In the genomic region with DNA sequence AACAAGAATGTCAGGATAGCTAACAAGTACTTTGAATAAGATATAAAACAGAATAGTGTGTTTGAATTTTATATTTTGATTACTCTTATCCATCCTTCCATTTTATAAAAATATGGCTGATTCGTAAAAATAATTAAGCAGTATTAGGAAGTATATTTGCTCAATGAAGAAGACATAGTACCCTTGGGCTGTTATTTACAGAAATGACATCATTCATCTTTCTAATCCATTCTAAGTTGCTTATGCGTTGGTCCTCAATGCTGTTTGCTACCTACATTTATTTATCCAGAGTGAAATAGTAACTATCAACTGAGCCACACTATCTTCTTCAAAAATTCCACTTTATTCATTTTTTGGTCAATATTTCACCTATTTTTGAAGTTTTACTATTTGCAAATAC, we compare ENCODE assay signal across 21 cellular contexts. TPM values are rescaled to one million over a fixed set of nuclear protein-coding genes. Genes with fewer than 3 reads are reported as not detected.
DNase-seq lines count a peak whose midpoint lies in the region; ATAC-seq, FAIRE-seq and TF ChIP-seq lines count a peak whose summit lies in the region.
"Had no signal": no experiment of that assay in that cellular context is flagged by ENCODE, and none has a peak within 500 bp of the region (broad histone marks: within the 10 kb centered on the region; RNA-seq: fewer than 3 reads in every experiment).

No MANE protein-coding gene starts in this region.

- no peaks in the 10 kb centered on the region for H3K36me3 ChIP-seq in HepG2 (replicated peaks in 1 of 2; ENCODE audit: control insufficient read depth in 1 of 2, insufficient read depth in 2 of 2, low read length in 2 of 2)
- H3K36me3 ChIP-seq in right lobe of liver: no peaks in the 10 kb centered on the region
- no peaks in the 10 kb centered on the region for H3K36me3 ChIP-seq in HEK293 (ENCODE audit: control insufficient read depth in 2 of 2, insufficient read depth in 1 of 2, low read length in 2 of 2)
- H3K36me3 ChIP-seq in K562 (ENCODE audit: control insufficient read depth, insufficient read depth, low read length): no peaks in the 10 kb centered on the region
- H3K36me3 ChIP-seq: HAP-1 had no signal

- H3K4me2 ChIP-seq in HepG2 (ENCODE audit: low read depth, low read length) (no peak overlapping the region), K562 (ENCODE audit: insufficient read depth, low read length) (no peak overlapping the region)

- no peak overlapping the region for H3K9ac ChIP-seq in HepG2 (ENCODE audit: insufficient read depth, low read depth, low read length)
- no peak overlapping the region for H3K9ac ChIP-seq in K562 (ENCODE audit: insufficient read depth in 1 of 2, low read depth in 2 of 2, low read length in 2 of 2)

- in situ Hi-C loops in HepG2 (cut with HindIII; ENCODE audit: extremely low pct_ligation_motif_present, low pct_unique_long_range_greater_than_20kb): no loop called here
- in situ Hi-C loops in K562 (cut with MboI): no loop called here

- no peaks in the 10 kb centered on the region for H3K9me1 ChIP-seq in K562 (ENCODE audit: control insufficient read depth, insufficient read depth, low read length)

- CTCF ChIA-PET in HepG2 (lab: Yijun Ruan, JAX; ENCODE audit: low intra/inter-chr PET ratio, low total read pairs) (no interaction called here), HEK293 (lab: Yijun Ruan, JAX) (interaction anchor here (0.9 kb wide), 1 partner anchor 960 kb away, joined by 7 read pairs; no protein-coding TSS in a partner anchor), K562 (lab: Yijun Ruan, JAX; ENCODE audit: low intra/inter-chr PET ratio) (no interaction called here)

- BruUV-seq in HepG2 (replicated peaks; lab: Mats Ljungman, UMichigan): no TSS peak
- BruUV-seq in K562 (replicated peaks; lab: Mats Ljungman, UMichigan): no TSS peak

- DNase-seq in HepG2 (ENCODE audit: low spot score) (no peak), right lobe of liver (no peak), K562 (ENCODE audit: extremely low read depth in 1 of 4, low spot score in 3 of 4) (no peak), kidney tubule cell (ENCODE audit: low spot score) (no peak)
- DNase-seq: C1 segment of cervical spinal cord; Calu3; CD4-positive, alpha-beta memory T cell; COR-L47; DMS79; EL; GDM1; GOT3 had no signal

- TF ChIP-seq CTCF in HepG2 (CRISPR knock-in tag; IDR thresholded peaks at IDR 0.05) (no peak), right lobe of liver (IDR thresholded peaks at IDR 0.05) (no peak), HEK293 (tag by site-specific recombination; IDR thresholded peaks at IDR 0.05) (no peak), K562 (IDR thresholded peaks at IDR 0.05 in 2 of 3, conservative IDR thresholded peaks at IDR 0.05 in 1 of 3; ENCODE audit: insufficient read depth in 2 of 3, low read depth in 1 of 3, low read length in 3 of 3) (no peak)

- TF ChIP-seq EP300 in HepG2 (IDR thresholded peaks at IDR 0.05; ENCODE audit: low read depth in 2 of 2, low read length in 2 of 2) (no peak), HepG2 (CRISPR knock-in tag; IDR thresholded peaks at IDR 0.05; ENCODE audit: borderline replicate concordance) (no peak), K562 (IDR thresholded peaks at IDR 0.05; ENCODE audit: low read length) (no peak)

- 16% methylated on average over 2 of the region's 2 CpGs for WGBS in HepG2 (ENCODE audit: low lambda C conversion rate)
- 45% methylated on average over 2 of the region's 2 CpGs for WGBS in right lobe of liver (ENCODE audit: insufficient coverage, low coverage, low lambda C conversion rate, missing lambda C conversion rate)
- WGBS in K562 (ENCODE audit: insufficient coverage, low coverage, missing lambda C conversion rate): 23% methylated on average over 2 of the region's 2 CpGs

- intact Hi-C loops in HepG2 (cut with micrococcal nuclease; ENCODE audit: unreplicated experiment): no loop called here
- intact Hi-C loops in right lobe of liver (cut with DNase I): no loop called here
- intact Hi-C loops in K562 (cut with micrococcal nuclease): no loop called here

- H3K27me3 ChIP-seq in HepG2 (ENCODE audit: control insufficient read depth in 1 of 2, insufficient read depth in 2 of 2, low read length in 2 of 2) (peaks cover 0 to 22% of the 10 kb centered on the region in 2 experiments; a peak in 2 of 5 replicates), right lobe of liver (peaks cover 0 to 26% of the 10 kb centered on the region in 2 donors), K562 (ENCODE audit: control insufficient read depth in 2 of 2, insufficient read depth in 2 of 2, low read length in 2 of 2) (no peaks in the 10 kb centered on the region)

- no peak for ATAC-seq in HepG2
- ATAC-seq in right lobe of liver: no peak
- no peak for ATAC-seq in K562
- ATAC-seq in HG03442 (IDR thresholded peaks at IDR 0.05; ENCODE audit: unreplicated experiment): no peak

- H4K20me1 ChIP-seq in HepG2 (ENCODE audit: insufficient read depth, low read length) (no peaks in the 10 kb centered on the region), K562 (replicated peaks; ENCODE audit: control insufficient read depth, insufficient read depth, low read length) (no peaks in the 10 kb centered on the region)

- no peak overlapping the region for H3K4me3 ChIP-seq in HepG2 (replicated peaks in 1 of 3; ENCODE audit: insufficient read depth in 1 of 3, low read depth in 2 of 3, low read length in 3 of 3)
- H3K4me3 ChIP-seq in right lobe of liver: no peak overlapping the region
- no peak overlapping the region for H3K4me3 ChIP-seq in HEK293 (ENCODE audit: low read depth, low read length)
- no peak overlapping the region for H3K4me3 ChIP-seq in K562
- H3K4me3 ChIP-seq: HAP-1 had no signal

- POLR2A ChIA-PET in HepG2 (lab: Yijun Ruan, JAX): no interaction called here
- POLR2A ChIA-PET in HEK293 (lab: Yijun Ruan, JAX): no interaction called here
- POLR2A ChIA-PET in K562 (lab: Yijun Ruan, JAX): no interaction called here

- no peak overlapping the region for H2AFZ ChIP-seq in HepG2 (ENCODE audit: low read length)
- H2AFZ ChIP-seq in K562 (ENCODE audit: low read depth, low read length): no peak overlapping the region

- H3K27ac ChIP-seq in HepG2 (ENCODE audit: extremely low read length, insufficient read depth, low read length) (no peak overlapping the region), right lobe of liver (no peak overlapping the region), HEK293 (ENCODE audit: extremely low read depth, low read depth, low read length) (no peak overlapping the region), K562 (ENCODE audit: extremely low read depth, low read depth, low read length) (no peak overlapping the region)

- no peaks in the 10 kb centered on the region for H3K79me2 ChIP-seq in HepG2 (ENCODE audit: insufficient read depth, low read length)
- no peaks in the 10 kb centered on the region for H3K79me2 ChIP-seq in K562 (ENCODE audit: control insufficient read depth, insufficient read depth, low read length)

- FAIRE-seq in HepG2 (lab: Jason Lieb, UNC) (no peak), K562 (lab: Jason Lieb, UNC) (no peak)
- FAIRE-seq: GM12891, GM18507, H54 had no signal

- TF ChIP-seq POLR2A in HepG2 (IDR thresholded peaks at IDR 0.05; ENCODE audit: insufficient read depth in 1 of 2, low read depth in 2 of 2, low read length in 2 of 2) (no peak), right lobe of liver (IDR thresholded peaks at IDR 0.05) (no peak), K562 (conservative IDR thresholded peaks at IDR 0.05) (no peak)

- H3K4me1 ChIP-seq in HepG2 (ENCODE audit: insufficient read depth, low read length) (no peaks in the 10 kb centered on the region), right lobe of liver (peaks cover 0 to 15% (median 0%) of the 10 kb centered on the region in 4 donors), HEK293 (ENCODE audit: control insufficient read depth, insufficient read depth, low read length) (no peaks in the 10 kb centered on the region), K562 (replicated peaks in 1 of 2; ENCODE audit: control insufficient read depth in 2 of 2, insufficient read depth in 2 of 2, low read length in 2 of 2) (peaks cover 3 to 12% of the 10 kb centered on the region in 2 experiments; a peak in 4 of 5 replicates)
- H3K4me1 ChIP-seq: HAP-1 had no signal

- H3K9me3 ChIP-seq in HepG2 (ENCODE audit: low read length): no peaks in the 10 kb centered on the region
- H3K9me3 ChIP-seq in right lobe of liver: no peaks in the 10 kb centered on the region
- no peaks in the 10 kb centered on the region for H3K9me3 ChIP-seq in HEK293 (ENCODE audit: control insufficient read depth, insufficient read depth, low read depth, low read length)
- H3K9me3 ChIP-seq in K562 (replicated peaks; ENCODE audit: control insufficient read depth, insufficient read depth, low read depth, low read length): no peaks in the 10 kb centered on the region
- H3K9me3 ChIP-seq: HAP-1 had no signal

- TF ChIP-seq RAD21 in HepG2 (CRISPR knock-in tag; IDR thresholded peaks at IDR 0.05) (no peak), K562 (CRISPR knock-in tag; conservative IDR thresholded peaks at IDR 0.05 in 1 of 2, IDR thresholded peaks at IDR 0.05 in 1 of 2) (no peak)

RNA-seq across cellular contexts. Expression of gene ZNF804B, which starts 2.1 kb away (rescaled TPM):
- total RNA-seq in HepG2 (2016; rRNA removed; fragmentation: Illumina TruSeq; extraction: Trizol): not detected in 2 replicates
- not detected in 2 replicates for total RNA-seq in HepG2 (2016; cell fraction: cytosol; rRNA removed; fragmentation: Illumina TruSeq; extraction: Trizol; ENCODE audit: low read depth)
- not detected in 2 replicates for total RNA-seq in HepG2 (2016; cell fraction: insoluble cytoplasmic fraction; rRNA removed; fragmentation: Illumina TruSeq; extraction: Trizol)
- not detected in 2 replicates for total RNA-seq in HepG2 (2016; cell fraction: membrane; rRNA removed; fragmentation: Illumina TruSeq; extraction: Trizol)
- total RNA-seq in HepG2 (2016; cell fraction: nucleus; rRNA removed; fragmentation: Illumina TruSeq; extraction: Trizol): not detected in 2 replicates
- polyA plus RNA-seq in HepG2 (2011; rRNA removed): not detected in 2 replicates
- polyA plus RNA-seq in HepG2 (2011; cell fraction: cytosol; rRNA removed): not detected in 2 replicates
- polyA plus RNA-seq in HepG2 (2011; cell fraction: nucleus; rRNA removed): not detected in 2 replicates
- polyA plus RNA-seq in HepG2 (2012): not detected in 2 replicates
- polyA plus RNA-seq in HepG2 (2016; cell fraction: cytosol; fragmentation: Illumina TruSeq; extraction: Trizol; ENCODE audit: low read depth): not detected in 2 replicates
- polyA plus RNA-seq in HepG2 (2016; cell fraction: insoluble cytoplasmic fraction; fragmentation: Illumina TruSeq; extraction: Trizol; ENCODE audit: low read depth): not detected in 2 replicates
- polyA plus RNA-seq in HepG2 (2016; cell fraction: membrane; fragmentation: Illumina TruSeq; extraction: Trizol; ENCODE audit: low read depth): not detected in 2 replicates
- not detected in 2 replicates for polyA plus RNA-seq in HepG2 (2016; cell fraction: nucleus; fragmentation: Illumina TruSeq; extraction: Trizol; ENCODE audit: insufficient read depth, low read depth)
- polyA minus RNA-seq in HepG2 (2011; rRNA and poly(A)+ RNA removed; ENCODE audit: low replicate concordance): not detected in 2 replicates
- polyA minus RNA-seq in HepG2 (2011; cell fraction: cytosol; rRNA and poly(A)+ RNA removed): not detected in 2 replicates
- polyA minus RNA-seq in HepG2 (2011; cell fraction: nucleus; rRNA and poly(A)+ RNA removed): not detected in 2 replicates
- total RNA-seq in right lobe of liver: not detected
- 0.09 TPM in 1 of 2 replicates, not detected in the other for total RNA-seq in K562 (2011; cell fraction: chromatin; rRNA removed; ENCODE audit: low replicate concordance)
- total RNA-seq in K562 (2011; cell fraction: nucleolus; rRNA removed): under 0.01 TPM in 1 of 2 replicates, not detected in the other
- not detected in 2 replicates for total RNA-seq in K562 (2011; cell fraction: nucleoplasm; rRNA removed)
- 0.08 and 0.09 TPM in 2 replicates for total RNA-seq in K562 (2014; rRNA removed)
- 0.03 TPM in 1 of 2 replicates, not detected in the other for total RNA-seq in K562 (2014; rRNA removed; fragmentation: Illumina TruSeq; extraction: Trizol)
- 0.22 and 0.23 TPM in 2 replicates for total RNA-seq in K562 (2015; rRNA removed; fragmentation: Illumina TruSeq; extraction: Trizol)
- 0.04 and 0.07 TPM in 2 replicates for total RNA-seq in K562 (2021)
- not detected in 2 replicates for polyA plus RNA-seq in K562 (2011; rRNA removed)
- not detected in 2 replicates for polyA plus RNA-seq in K562 (2011; cell fraction: cytosol; rRNA removed)
- 0.20 TPM in 1 of 2 replicates, not detected in the other for polyA plus RNA-seq in K562 (2011; cell fraction: nucleus; rRNA removed)
- 0.08 and 0.12 TPM in 2 replicates for polyA plus RNA-seq in K562 (2012)
- not detected in 2 replicates for polyA plus RNA-seq in K562 (2014; fragmentation: Illumina TruSeq; extraction: Trizol)
- not detected for polyA plus RNA-seq in K562 (2014; fragmentation: Nextera tagmentation; extraction: Ambion mirVana)
- polyA plus RNA-seq in K562 (2014; rRNA removed): not detected in 2 replicates
- 0.07 TPM in 1 of 2 replicates, not detected in the other for polyA minus RNA-seq in K562 (2011; rRNA and poly(A)+ RNA removed)
- polyA minus RNA-seq in K562 (2011; cell fraction: cytosol; rRNA and poly(A)+ RNA removed): not detected in 2 replicates
- polyA minus RNA-seq in K562 (2011; cell fraction: nucleus; rRNA and poly(A)+ RNA removed): 0.13 TPM in 1 of 2 replicates, not detected in the other
- total RNA-seq: A172; A673; Calu3; CD4-positive, alpha-beta memory T cell had no signal
- polyA plus RNA-seq: BJ; CD4-positive, alpha-beta memory T cell had no signal

RNA-seq across cellular contexts. Expression of gene TEX47, which starts 38.2 kb away (rescaled TPM):
- not detected in 2 replicates for total RNA-seq in HepG2 (2016; rRNA removed; fragmentation: Illumina TruSeq; extraction: Trizol)
- not detected in 2 replicates for total RNA-seq in HepG2 (2016; cell fraction: cytosol; rRNA removed; fragmentation: Illumina TruSeq; extraction: Trizol; ENCODE audit: low read depth)
- total RNA-seq in HepG2 (2016; cell fraction: insoluble cytoplasmic fraction; rRNA removed; fragmentation: Illumina TruSeq; extraction: Trizol): not detected in 2 replicates
- not detected in 2 replicates for total RNA-seq in HepG2 (2016; cell fraction: membrane; rRNA removed; fragmentation: Illumina TruSeq; extraction: Trizol)
- total RNA-seq in HepG2 (2016; cell fraction: nucleus; rRNA removed; fragmentation: Illumina TruSeq; extraction: Trizol): not detected in 2 replicates
- polyA plus RNA-seq in HepG2 (2011; rRNA removed): not detected in 2 replicates
- polyA plus RNA-seq in HepG2 (2011; cell fraction: cytosol; rRNA removed): not detected in 2 replicates
- polyA plus RNA-seq in HepG2 (2011; cell fraction: nucleus; rRNA removed): not detected in 2 replicates
- not detected in 2 replicates for polyA plus RNA-seq in HepG2 (2012)
- polyA plus RNA-seq in HepG2 (2016; cell fraction: cytosol; fragmentation: Illumina TruSeq; extraction: Trizol; ENCODE audit: low read depth): not detected in 2 replicates
- not detected in 2 replicates for polyA plus RNA-seq in HepG2 (2016; cell fraction: insoluble cytoplasmic fraction; fragmentation: Illumina TruSeq; extraction: Trizol; ENCODE audit: low read depth)
- not detected in 2 replicates for polyA plus RNA-seq in HepG2 (2016; cell fraction: membrane; fragmentation: Illumina TruSeq; extraction: Trizol; ENCODE audit: low read depth)
- polyA plus RNA-seq in HepG2 (2016; cell fraction: nucleus; fragmentation: Illumina TruSeq; extraction: Trizol; ENCODE audit: insufficient read depth, low read depth): not detected in 2 replicates
- not detected in 2 replicates for polyA minus RNA-seq in HepG2 (2011; rRNA and poly(A)+ RNA removed; ENCODE audit: low replicate concordance)
- not detected in 2 replicates for polyA minus RNA-seq in HepG2 (2011; cell fraction: cytosol; rRNA and poly(A)+ RNA removed)
- not detected in 2 replicates for polyA minus RNA-seq in HepG2 (2011; cell fraction: nucleus; rRNA and poly(A)+ RNA removed)
- total RNA-seq in right lobe of liver: not detected
- not detected in 2 replicates for total RNA-seq in K562 (2011; cell fraction: chromatin; rRNA removed; ENCODE audit: low replicate concordance)
- total RNA-seq in K562 (2011; cell fraction: nucleolus; rRNA removed): not detected in 2 replicates
- not detected in 2 replicates for total RNA-seq in K562 (2011; cell fraction: nucleoplasm; rRNA removed)
- total RNA-seq in K562 (2014; rRNA removed): not detected in 2 replicates
- total RNA-seq in K562 (2014; rRNA removed; fragmentation: Illumina TruSeq; extraction: Trizol): not detected in 2 replicates
- not detected in 2 replicates for total RNA-seq in K562 (2015; rRNA removed; fragmentation: Illumina TruSeq; extraction: Trizol)
- not detected in 2 replicates for total RNA-seq in K562 (2021)
- polyA plus RNA-seq in K562 (2011; rRNA removed): not detected in 2 replicates
- not detected in 2 replicates for polyA plus RNA-seq in K562 (2011; cell fraction: cytosol; rRNA removed)
- not detected in 2 replicates for polyA plus RNA-seq in K562 (2011; cell fraction: nucleus; rRNA removed)
- polyA plus RNA-seq in K562 (2012): not detected in 2 replicates
- not detected in 2 replicates for polyA plus RNA-seq in K562 (2014; fragmentation: Illumina TruSeq; extraction: Trizol)
- not detected for polyA plus RNA-seq in K562 (2014; fragmentation: Nextera tagmentation; extraction: Ambion mirVana)
- polyA plus RNA-seq in K562 (2014; rRNA removed): not detected in 2 replicates
- polyA minus RNA-seq in K562 (2011; rRNA and poly(A)+ RNA removed): not detected in 2 replicates
- polyA minus RNA-seq in K562 (2011; cell fraction: cytosol; rRNA and poly(A)+ RNA removed): not detected in 2 replicates
- polyA minus RNA-seq in K562 (2011; cell fraction: nucleus; rRNA and poly(A)+ RNA removed): not detected in 2 replicates
- total RNA-seq: A172; A673; Calu3; CD4-positive, alpha-beta memory T cell had no signal
- polyA plus RNA-seq: BJ; CD4-positive, alpha-beta memory T cell had no signal
